ENCODE assay signal across 1 cellular context in genomic region chr1:21871943-21872342, GRCh38.
TF ChIP-seq lines count a peak whose summit lies in the region.

No MANE protein-coding gene starts in this region.

TF ChIP-seq in WTC11, 78 proteins besides CTCF, POLR2A, EP300 and RAD21 (continued from another document):
- no peak for TF ChIP-seq HMGXB4 (CRISPR knock-in tag; IDR thresholded peaks at IDR 0.05)
- no peak for TF ChIP-seq ETV6 (CRISPR knock-in tag; IDR thresholded peaks at IDR 0.05)
- TF ChIP-seq CREB1 (CRISPR knock-in tag; IDR thresholded peaks at IDR 0.05) = no peak
- TF ChIP-seq, protein P1, sequence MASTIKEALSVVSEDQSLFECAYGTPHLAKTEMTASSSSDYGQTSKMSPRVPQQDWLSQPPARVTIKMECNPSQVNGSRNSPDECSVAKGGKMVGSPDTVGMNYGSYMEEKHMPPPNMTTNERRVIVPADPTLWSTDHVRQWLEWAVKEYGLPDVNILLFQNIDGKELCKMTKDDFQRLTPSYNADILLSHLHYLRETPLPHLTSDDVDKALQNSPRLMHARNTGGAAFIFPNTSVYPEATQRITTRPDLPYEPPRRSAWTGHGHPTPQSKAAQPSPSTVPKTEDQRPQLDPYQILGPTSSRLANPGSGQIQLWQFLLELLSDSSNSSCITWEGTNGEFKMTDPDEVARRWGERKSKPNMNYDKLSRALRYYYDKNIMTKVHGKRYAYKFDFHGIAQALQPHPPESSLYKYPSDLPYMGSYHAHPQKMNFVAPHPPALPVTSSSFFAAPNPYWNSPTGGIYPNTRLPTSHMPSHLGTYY (CRISPR knock-in tag; IDR thresholded peaks at IDR 0.05) = no peak
- TF ChIP-seq, protein P2, sequence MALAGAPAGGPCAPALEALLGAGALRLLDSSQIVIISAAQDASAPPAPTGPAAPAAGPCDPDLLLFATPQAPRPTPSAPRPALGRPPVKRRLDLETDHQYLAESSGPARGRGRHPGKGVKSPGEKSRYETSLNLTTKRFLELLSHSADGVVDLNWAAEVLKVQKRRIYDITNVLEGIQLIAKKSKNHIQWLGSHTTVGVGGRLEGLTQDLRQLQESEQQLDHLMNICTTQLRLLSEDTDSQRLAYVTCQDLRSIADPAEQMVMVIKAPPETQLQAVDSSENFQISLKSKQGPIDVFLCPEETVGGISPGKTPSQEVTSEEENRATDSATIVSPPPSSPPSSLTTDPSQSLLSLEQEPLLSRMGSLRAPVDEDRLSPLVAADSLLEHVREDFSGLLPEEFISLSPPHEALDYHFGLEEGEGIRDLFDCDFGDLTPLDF (CRISPR knock-in tag; IDR thresholded peaks at IDR 0.05) = no peak
- TF ChIP-seq KAT7 (CRISPR knock-in tag; IDR thresholded peaks at IDR 0.05; ENCODE audit: borderline replicate concordance) = no peak
- TF ChIP-seq ATF6 (CRISPR knock-in tag; IDR thresholded peaks at IDR 0.05) = no peak
- TF ChIP-seq SMAD3 (CRISPR knock-in tag; IDR thresholded peaks at IDR 0.05; ENCODE audit: borderline replicate concordance) = no peak
